ENCODE assay signal across 13 cellular contexts in the genomic region with DNA sequence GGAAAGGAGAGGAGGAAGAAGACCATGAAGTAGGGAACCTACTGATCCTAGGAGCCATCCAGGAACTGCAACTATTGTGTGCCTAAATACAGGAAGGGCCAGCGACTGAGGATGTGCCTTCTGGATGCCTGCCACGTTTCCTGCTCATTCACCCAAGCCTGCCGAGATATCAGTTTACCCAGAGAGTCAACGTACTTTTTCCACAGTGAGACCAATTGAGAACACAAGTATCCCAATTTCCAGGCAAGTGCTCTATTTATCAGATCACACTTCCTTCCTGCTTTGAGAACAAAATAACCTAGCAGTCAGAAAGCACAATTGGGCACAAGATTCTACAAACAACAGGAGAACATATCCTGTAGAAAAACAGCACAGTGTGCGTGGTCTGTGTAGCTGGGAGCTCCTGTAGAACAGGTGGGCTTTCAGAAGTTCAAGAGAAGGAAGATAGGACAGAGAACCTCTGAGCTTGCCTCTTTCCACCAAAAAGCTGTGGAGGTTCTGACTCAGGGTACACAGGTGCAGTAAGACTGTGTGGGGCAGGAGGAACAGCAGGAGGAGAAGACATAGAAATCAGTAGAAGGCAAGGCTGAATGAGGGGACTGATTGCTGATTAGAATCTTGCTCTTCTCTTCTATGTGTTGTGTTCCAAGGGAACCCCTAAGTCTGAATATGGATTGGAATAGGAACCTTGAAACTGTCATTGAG.
DNase-seq lines count a peak whose midpoint lies in the region; ATAC-seq and TF ChIP-seq lines count a peak whose summit lies in the region.
"Had no signal": no experiment of that assay in that cellular context is flagged by ENCODE, and none has a peak within 500 bp of the region (broad histone marks: within the 10 kb centered on the region; RNA-seq: fewer than 3 reads in every experiment).

No MANE protein-coding gene starts in this region.

- no peaks in the 10 kb centered on the region for H3K27me3 Mint-ChIP-seq in activated naive CD4-positive, alpha-beta T cell treated with anti-CD3 and anti-CD28 coated beads for 36 hours (ENCODE audit: low read depth)
- no peaks in the 10 kb centered on the region for H3K27me3 Mint-ChIP-seq in activated naive CD8-positive, alpha-beta T cell
- no peaks in the 10 kb centered on the region for H3K27me3 Mint-ChIP-seq in stimulated activated memory B cell treated with anti-CD40 and anti-IgM and Interleukin-4, amounts not matched to agents 10 μg/mL and 1 μg/mL and 100 μg/mL, for 72 hours

- no peak overlapping the region for H3K4me3 ChIP-seq in Loucy (ENCODE audit: low read length, poor library complexity, severe bottlenecking)
- H3K4me3 ChIP-seq: SK-N-MC had no signal

- no peaks in the 10 kb centered on the region for H3K36me3 ChIP-seq in Loucy (ENCODE audit: insufficient read depth, low read length)

- H3F3A ChIP-seq in Loucy (ENCODE audit: low read depth): no peaks in the 10 kb centered on the region

- peaks cover 69% of the 10 kb centered on the region for H3K4me1 Mint-ChIP-seq in activated naive CD4-positive, alpha-beta T cell treated with anti-CD3 and anti-CD28 coated beads for 36 hours (ENCODE audit: low read depth)
- peaks cover 79% of the 10 kb centered on the region for H3K4me1 Mint-ChIP-seq in activated naive CD8-positive, alpha-beta T cell (ENCODE audit: low read depth)
- peaks cover 62% of the 10 kb centered on the region for H3K4me1 Mint-ChIP-seq in stimulated activated memory B cell treated with anti-CD40 and anti-IgM and Interleukin-4, amounts not matched to agents 10 μg/mL and 1 μg/mL and 100 μg/mL, for 72 hours

- H3K9me3 Mint-ChIP-seq in activated naive CD4-positive, alpha-beta T cell treated with anti-CD3 and anti-CD28 coated beads for 36 hours: no peaks in the 10 kb centered on the region
- peaks cover 7% of the 10 kb centered on the region for H3K9me3 Mint-ChIP-seq in activated naive CD8-positive, alpha-beta T cell (ENCODE audit: low read depth)
- H3K9me3 Mint-ChIP-seq in stimulated activated memory B cell treated with anti-CD40 and anti-IgM and Interleukin-4, amounts not matched to agents 10 μg/mL and 1 μg/mL and 100 μg/mL, for 72 hours: no peaks in the 10 kb centered on the region

- no peaks in the 10 kb centered on the region for H3K79me2 ChIP-seq in Loucy (ENCODE audit: insufficient read depth, low read length)

- H3K27ac Mint-ChIP-seq in activated naive CD4-positive, alpha-beta T cell treated with anti-CD3 and anti-CD28 coated beads for 36 hours: peak overlapping the region; percentile 100
- H3K27ac Mint-ChIP-seq in activated naive CD8-positive, alpha-beta T cell: peak overlapping the region; percentile 100
- peak overlapping the region; percentile 73 for H3K27ac Mint-ChIP-seq in stimulated activated memory B cell treated with anti-CD40 and anti-IgM and Interleukin-4, amounts not matched to agents 10 μg/mL and 1 μg/mL and 100 μg/mL, for 72 hours

- CTCF ChIA-PET in activated naive CD4-positive, alpha-beta T cell treated with anti-CD3 and anti-CD28 coated beads for 36 hours (lab: Charles Lee): interaction anchor here (0.9 to 1.8 kb wide), 3 partner anchors 12 to 62 kb away, joined by 3 to 9 read pairs (median 5); no protein-coding TSS in a partner anchor

- no peak overlapping the region for H3K9ac ChIP-seq in Loucy (ENCODE audit: low read depth, low read length, poor library complexity, severe bottlenecking)

- no peak for TF ChIP-seq CTCF in Loucy (conservative IDR thresholded peaks at IDR 0.05; ENCODE audit: low read length)

- H3K4me1 ChIP-seq in Loucy (ENCODE audit: insufficient read depth, low read length, poor library complexity, severe bottlenecking): peaks cover 41% of the 10 kb centered on the region

- intact Hi-C loops in activated naive CD4-positive, alpha-beta T cell treated with anti-CD3 and anti-CD28 coated beads for 36 hours (cut with micrococcal nuclease): loop anchor here (1.0 to 10.0 kb wide), 6 partner anchors 11 to 930 kb away; a partner anchor contains a TSS

- peak; percentile 43 for DNase-seq in activated naive CD4-positive, alpha-beta T cell treated with anti-CD3 and anti-CD28 coated beads for 36 hours
- no peak for DNase-seq in activated naive CD4-positive, alpha-beta T cell (lab: John Stamatoyannopoulos, UW)
- no peak for DNase-seq in NCI-H1105 treated with DMSO at 0.1 percent for 48 hours (lab: John Stamatoyannopoulos, UW)
- DNase-seq in mucosa of gallbladder (ENCODE audit: low spot score): no peak
- DNase-seq: islet precursor cell, midbrain, NCI-H510A treated with DMSO at 0.1 percent for 48 hours, small intestine had no signal

- peak overlapping the region; percentile 3 for H3K4me2 ChIP-seq in Loucy (ENCODE audit: low read depth, low read length, poor library complexity, severe bottlenecking)

- H3K4me3 Mint-ChIP-seq in activated naive CD4-positive, alpha-beta T cell treated with anti-CD3 and anti-CD28 coated beads for 36 hours: peak overlapping the region; percentile 84
- H3K4me3 Mint-ChIP-seq in activated naive CD8-positive, alpha-beta T cell: peak overlapping the region; percentile 92
- peak overlapping the region; percentile 14 for H3K4me3 Mint-ChIP-seq in stimulated activated memory B cell treated with anti-CD40 and anti-IgM and Interleukin-4, amounts not matched to agents 10 μg/mL and 1 μg/mL and 100 μg/mL, for 72 hours

- no peaks in the 10 kb centered on the region for H4K20me1 ChIP-seq in Loucy (ENCODE audit: insufficient read depth, low read length, poor library complexity, severe bottlenecking)

- no peaks in the 10 kb centered on the region for H3K9me3 ChIP-seq in Loucy (ENCODE audit: insufficient read depth, low read depth, low read length)

- H2AFZ ChIP-seq in Loucy (ENCODE audit: low read length): peak overlapping the region; percentile 3; the same call in 1 of the 2 replicates

- ATAC-seq in stimulated activated memory B cell treated with anti-CD40 and anti-IgM and Interleukin-4, amounts not matched to agents 10 μg/mL and 1 μg/mL and 100 μg/mL, for 72 hours: no peak
- ATAC-seq in GM21360 (IDR thresholded peaks at IDR 0.05; ENCODE audit: unreplicated experiment): no peak

- peaks cover 5% of the 10 kb centered on the region for H3K36me3 Mint-ChIP-seq in activated naive CD4-positive, alpha-beta T cell treated with anti-CD3 and anti-CD28 coated beads for 36 hours (ENCODE audit: low read depth)
- H3K36me3 Mint-ChIP-seq in activated naive CD8-positive, alpha-beta T cell: peaks cover 8% of the 10 kb centered on the region
- no peaks in the 10 kb centered on the region for H3K36me3 Mint-ChIP-seq in stimulated activated memory B cell treated with anti-CD40 and anti-IgM and Interleukin-4, amounts not matched to agents 10 μg/mL and 1 μg/mL and 100 μg/mL, for 72 hours

- H3K9me2 ChIP-seq in Loucy (replicated peaks; ENCODE audit: low read depth, low read length): no peaks in the 10 kb centered on the region

- no peaks in the 10 kb centered on the region for H3K27me3 ChIP-seq in Loucy (ENCODE audit: insufficient read depth, low read length, poor library complexity, severe bottlenecking)

Comparison
In these comparisons a context has a peak if more than half of its experiments do, and no peak if none do; other contexts are left out.
1. H3K4me3 Mint-ChIP-seq: peak in every context shown above with its lines; median percentile 92 in activated naive CD8-positive, alpha-beta T cell; 84 in activated naive CD4-positive, alpha-beta T cell treated with anti-CD3 and anti-CD28 coated beads for 36 hours; 14 in stimulated activated memory B cell treated with anti-CD40 and anti-IgM and Interleukin-4, amounts not matched to agents 10 μg/mL and 1 μg/mL and 100 μg/mL, for 72 hours.